10 cellular contexts compared by ENCODE assay signal in the genomic region with DNA sequence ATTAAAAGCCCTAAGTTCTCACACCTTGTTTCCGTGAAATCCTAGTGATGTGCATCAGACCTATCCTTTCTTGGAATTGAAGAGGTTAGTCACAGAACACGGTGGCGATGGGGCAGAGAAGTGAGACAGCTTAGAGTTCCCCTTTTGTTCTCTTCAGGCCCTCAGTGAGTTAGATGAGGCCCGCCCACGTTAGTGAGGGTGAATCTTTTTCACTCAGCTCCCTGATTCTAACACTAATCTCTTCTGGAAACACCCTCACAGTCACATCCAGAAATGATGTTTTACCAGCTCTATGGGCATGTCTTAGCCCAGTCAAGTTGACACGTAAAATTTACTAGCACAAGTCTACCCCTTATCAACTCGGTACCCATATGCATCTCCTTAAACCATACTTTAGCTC.
DNase-seq lines count a peak whose midpoint lies in the region; ATAC-seq and TF ChIP-seq lines count a peak whose summit lies in the region.
"Had no signal": no experiment of that assay in that cellular context is flagged by ENCODE, and none has a peak within 500 bp of the region (broad histone marks: within the 10 kb centered on the region; RNA-seq: fewer than 3 reads in every experiment).

No MANE protein-coding gene starts in this region.

- H3K9me3 Mint-ChIP-seq in GM23338, result no peaks in the 10 kb centered on the region; the same call in 2 of the 3 replicates
- H3K9me3 Mint-ChIP-seq: nephron had no signal

- H2AFZ ChIP-seq in GM23338 (peak overlapping the region; percentile 86; the same call in 1 of the 2 replicates), MM.1S (ENCODE audit: low read length) (no peak overlapping the region)

- H3K9me2 ChIP-seq in GM23338 (ENCODE audit: insufficient read depth) (0 out of 2 replicates have a peak, but pooled peaks cover 5% of the 10 kb centered on the region), MM.1S (replicated peaks; ENCODE audit: insufficient read depth, low read length) (no peaks in the 10 kb centered on the region)

- H3K4me2 ChIP-seq in GM23338, result no peak overlapping the region
- no peak overlapping the region for H3K4me2 ChIP-seq in MM.1S (ENCODE audit: low read depth, low read length)

- no peak overlapping the region for H3K27ac Mint-ChIP-seq in GM23338
- H3K27ac Mint-ChIP-seq: nephron had no signal

- H3K36me3 ChIP-seq in GM23338 (ENCODE audit: insufficient read depth), result 0 out of 2 replicates have a peak, but pooled peaks cover 3% of the 10 kb centered on the region
- H3K36me3 ChIP-seq in MM.1S (replicated peaks; ENCODE audit: insufficient read depth, low read length), result no peaks in the 10 kb centered on the region

- peaks cover 14% of the 10 kb centered on the region for H3K4me1 Mint-ChIP-seq in GM23338
- H3K4me1 Mint-ChIP-seq: nephron had no signal

- peak; percentile 87 for ATAC-seq in GM18873 (IDR thresholded peaks at IDR 0.05; ENCODE audit: low FRiP score, unreplicated experiment)
- ATAC-seq in GM23338, result no peak

- no peaks in the 10 kb centered on the region for H3K27me3 ChIP-seq in GM23338 (ENCODE audit: insufficient read depth)
- H3K27me3 ChIP-seq in MM.1S (replicated peaks; ENCODE audit: insufficient read depth, low read length), result no peaks in the 10 kb centered on the region

- H3K4me1 ChIP-seq in GM23338 (ENCODE audit: insufficient read depth) (peaks cover 15% of the 10 kb centered on the region), MM.1S (ENCODE audit: low read length) (no peaks in the 10 kb centered on the region)

- H3K4me3 Mint-ChIP-seq in GM23338, result no peak overlapping the region
- H3K4me3 Mint-ChIP-seq: nephron had no signal

- H3F3A ChIP-seq in GM23338 (replicated peaks; ENCODE audit: low read depth), result no peaks in the 10 kb centered on the region; the same call in 1 of the 2 replicates
- H3F3A ChIP-seq in MM.1S (ENCODE audit: insufficient read depth, low read length), result no peaks in the 10 kb centered on the region

- in situ Hi-C loops in GM13977 (cut with MboI; ENCODE audit: low pct_unique_long_range_greater_than_20kb, low sequenced_read_pairs, unreplicated experiment), result no loop called here

- no peak overlapping the region for H3K27ac ChIP-seq in GM23338 (ENCODE audit: low read depth)
- H3K27ac ChIP-seq in MM.1S (ENCODE audit: low read length), result no peak overlapping the region

- H3K27me3 Mint-ChIP-seq in GM23338 (ENCODE audit: insufficient read depth, low read depth, poor library complexity), result peaks cover 2% of the 10 kb centered on the region

- no peak overlapping the region for H3K9ac ChIP-seq in MM.1S (ENCODE audit: low read length)

- H3K79me2 ChIP-seq in GM23338 (replicated peaks; ENCODE audit: insufficient read depth), result no peaks in the 10 kb centered on the region
- no peaks in the 10 kb centered on the region for H3K79me2 ChIP-seq in MM.1S (ENCODE audit: low read length)

- H3K36me3 Mint-ChIP-seq in GM23338 (ENCODE audit: low read depth), result peaks cover 3% of the 10 kb centered on the region; the same call in 1 of the 3 replicates

- no peaks in the 10 kb centered on the region for H4K20me1 ChIP-seq in GM23338 (replicated peaks; ENCODE audit: insufficient read depth)
- H4K20me1 ChIP-seq in MM.1S (ENCODE audit: insufficient read depth, low read length), result no peaks in the 10 kb centered on the region

- DNase-seq in GM23338 (ENCODE audit: low spot score) (no peak), OCI-M1 (lab: John Stamatoyannopoulos, UW) (peak; percentile 20), MM.1S (no peak), NCI-H1417 treated with DMSO at 0.1 percent for 48 hours (lab: John Stamatoyannopoulos, UW) (no peak), NCI-H2029 treated with DMSO at 0.1 percent for 48 hours (lab: John Stamatoyannopoulos, UW) (no peak), GM13977 (ENCODE audit: low spot score) (no peak)
- DNase-seq in stimulated activated CD4-positive, alpha-beta T cell treated with anti-CD3 and anti-CD28 coated beads, Interleukin-4, amount 100 ng/mL, for 4 hours, result peak; percentile 8 to 26
- DNase-seq: NCI-H2081 treated with DMSO at 0.1 percent for 48 hours had no signal

- TF ChIP-seq CTCF in GM23338 (conservative IDR thresholded peaks at IDR 0.05; ENCODE audit: low read depth in 2 of 2) (no peak), MM.1S (IDR thresholded peaks at IDR 0.05; ENCODE audit: low read length) (no peak), GM13977 (IDR thresholded peaks at IDR 0.05; ENCODE audit: extremely low read depth, insufficient read depth, missing control alignments) (no peak)

- no peaks in the 10 kb centered on the region for H3K9me3 ChIP-seq in MM.1S (replicated peaks; ENCODE audit: insufficient read depth, low read length)

- H3K4me3 ChIP-seq in GM23338 (no peak overlapping the region), MM.1S (ENCODE audit: low read length) (no peak overlapping the region)

TF ChIP-seq in GM23338, 12 proteins besides CTCF, POLR2A, EP300 and RAD21 (continues in another document):
- TF ChIP-seq EZH2phosphoT487 (IDR thresholded peaks at IDR 0.05; ENCODE audit: unreplicated experiment) (no peak), EZH2 (IDR thresholded peaks at IDR 0.05; ENCODE audit: low read depth, unreplicated experiment) (no peak), STAT1 (IDR thresholded peaks at IDR 0.05; ENCODE audit: unreplicated experiment) (no peak), POLR2AphosphoS5 (IDR thresholded peaks at IDR 0.05; ENCODE audit: low read depth) (no peak)
- TF ChIP-seq, protein P1, sequence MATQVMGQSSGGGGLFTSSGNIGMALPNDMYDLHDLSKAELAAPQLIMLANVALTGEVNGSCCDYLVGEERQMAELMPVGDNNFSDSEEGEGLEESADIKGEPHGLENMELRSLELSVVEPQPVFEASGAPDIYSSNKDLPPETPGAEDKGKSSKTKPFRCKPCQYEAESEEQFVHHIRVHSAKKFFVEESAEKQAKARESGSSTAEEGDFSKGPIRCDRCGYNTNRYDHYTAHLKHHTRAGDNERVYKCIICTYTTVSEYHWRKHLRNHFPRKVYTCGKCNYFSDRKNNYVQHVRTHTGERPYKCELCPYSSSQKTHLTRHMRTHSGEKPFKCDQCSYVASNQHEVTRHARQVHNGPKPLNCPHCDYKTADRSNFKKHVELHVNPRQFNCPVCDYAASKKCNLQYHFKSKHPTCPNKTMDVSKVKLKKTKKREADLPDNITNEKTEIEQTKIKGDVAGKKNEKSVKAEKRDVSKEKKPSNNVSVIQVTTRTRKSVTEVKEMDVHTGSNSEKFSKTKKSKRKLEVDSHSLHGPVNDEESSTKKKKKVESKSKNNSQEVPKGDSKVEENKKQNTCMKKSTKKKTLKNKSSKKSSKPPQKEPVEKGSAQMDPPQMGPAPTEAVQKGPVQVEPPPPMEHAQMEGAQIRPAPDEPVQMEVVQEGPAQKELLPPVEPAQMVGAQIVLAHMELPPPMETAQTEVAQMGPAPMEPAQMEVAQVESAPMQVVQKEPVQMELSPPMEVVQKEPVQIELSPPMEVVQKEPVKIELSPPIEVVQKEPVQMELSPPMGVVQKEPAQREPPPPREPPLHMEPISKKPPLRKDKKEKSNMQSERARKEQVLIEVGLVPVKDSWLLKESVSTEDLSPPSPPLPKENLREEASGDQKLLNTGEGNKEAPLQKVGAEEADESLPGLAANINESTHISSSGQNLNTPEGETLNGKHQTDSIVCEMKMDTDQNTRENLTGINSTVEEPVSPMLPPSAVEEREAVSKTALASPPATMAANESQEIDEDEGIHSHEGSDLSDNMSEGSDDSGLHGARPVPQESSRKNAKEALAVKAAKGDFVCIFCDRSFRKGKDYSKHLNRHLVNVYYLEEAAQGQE (IDR thresholded peaks at IDR 0.05; ENCODE audit: unreplicated experiment), result no peak

Comparison
In these comparisons a context has a peak if more than half of its experiments do, and no peak if none do; other contexts are left out.
1. DNase-seq: peak in OCI-M1 (single experiment) and stimulated activated CD4-positive, alpha-beta T cell treated with anti-CD3 and anti-CD28 coated beads, Interleukin-4, amount 100 ng/mL, for 4 hours (2 of 2); none in GM23338 (single experiment), MM.1S (single experiment), NCI-H1417 treated with DMSO at 0.1 percent for 48 hours (single experiment), NCI-H2029 treated with DMSO at 0.1 percent for 48 hours (single experiment) and GM13977 (single experiment).